Comparison of ENCODE assay signal across 8 cellular contexts in genomic region chr14:76919431-76919810, GRCh38.
DNase-seq lines count a peak whose midpoint lies in the region; ATAC-seq, FAIRE-seq and TF ChIP-seq lines count a peak whose summit lies in the region.

No MANE protein-coding gene starts in this region.

- 13% methylated on average over 5 of the region's 6 CpGs for WGBS in esophagus muscularis mucosa

- H4K20me1 ChIP-seq in BLaER1 = no peaks in the 10 kb centered on the region

- intact Hi-C loops in esophagus muscularis mucosa (cut with DNase I) = loop anchor here (2.0 to 5.0 kb wide), 2 partner anchors 108 to 125 kb away; partner anchors contain the start of gene IRF2BPL

- H3K9ac ChIP-seq in BLaER1 = peak overlapping the region; percentile 64; the same call in 1 of the 2 replicates

- H3K4me3 ChIP-seq in BLaER1 (peak overlapping the region; percentile 55; the same call in 1 of the 2 replicates), esophagus muscularis mucosa (peak overlapping the region; percentile 4 to 33 (median 14)), neutrophil (ENCODE audit: low read depth in 1 of 2, low read length in 1 of 2) (no peak overlapping the region)

- H3K4me1 ChIP-seq in BLaER1 = peaks cover 99% of the 10 kb centered on the region
- peaks cover 54 to 83% (median 58%) of the 10 kb centered on the region in 4 donors for H3K4me1 ChIP-seq in esophagus muscularis mucosa
- peaks cover 67 to 74% of the 10 kb centered on the region in 2 experiments for H3K4me1 ChIP-seq in neutrophil (ENCODE audit: control insufficient read depth in 1 of 2, insufficient read depth in 1 of 2, low read depth in 1 of 2, low read length in 1 of 2)

- H3K27ac ChIP-seq in BLaER1 = peak overlapping the region; percentile 74
- H3K27ac ChIP-seq in esophagus muscularis mucosa (replicated peaks in 1 of 4) = peak overlapping the region; percentile 90 to 96 (median 94)
- peak overlapping the region; percentile 92 for H3K27ac ChIP-seq in neutrophil

- FAIRE-seq in RCC 7860 (lab: Jason Lieb, UNC) = no peak

- ATAC-seq in HG02981 (IDR thresholded peaks at IDR 0.05; ENCODE audit: unreplicated experiment) (no peak), GM19455 (IDR thresholded peaks at IDR 0.05; ENCODE audit: unreplicated experiment) (no peak), HG03175 (IDR thresholded peaks at IDR 0.05; ENCODE audit: unreplicated experiment) (no peak)

- TF ChIP-seq CTCF in esophagus muscularis mucosa (IDR thresholded peaks at IDR 0.05) = no peak
- no peak for TF ChIP-seq CTCF in neutrophil (IDR thresholded peaks at IDR 0.05)

- peak; percentile 46 for DNase-seq in RCC 7860 (ENCODE audit: low spot score)
- DNase-seq in esophagus muscularis mucosa (ENCODE audit: extremely low spot score) = no peak
- DNase-seq in NCI-H2029 treated with DMSO at 0.1 percent for 48 hours (lab: John Stamatoyannopoulos, UW) = no peak

- H3K27me3 ChIP-seq in BLaER1 (no peaks in the 10 kb centered on the region), esophagus muscularis mucosa (no peaks in the 10 kb centered on the region), neutrophil (peaks cover 7% of the 10 kb centered on the region)

- H3K9me3 ChIP-seq in BLaER1 (no peaks in the 10 kb centered on the region), esophagus muscularis mucosa (no peaks in the 10 kb centered on the region), neutrophil (no peaks in the 10 kb centered on the region)

- no peak for TF ChIP-seq EP300 in esophagus muscularis mucosa (IDR thresholded peaks at IDR 0.05)

- H3K4me2 ChIP-seq in BLaER1 = peak overlapping the region; percentile 98

- H3K36me3 ChIP-seq in BLaER1 (no peaks in the 10 kb centered on the region), esophagus muscularis mucosa (no peaks in the 10 kb centered on the region), neutrophil (no peaks in the 10 kb centered on the region)

- TF ChIP-seq POLR2A in esophagus muscularis mucosa (IDR thresholded peaks at IDR 0.05; ENCODE audit: low read depth) = no peak

Comparison
In these comparisons a context has a peak if more than half of its experiments do, and no peak if none do; other contexts are left out.
1. H3K4me3 ChIP-seq: peak in BLaER1 (single experiment) and esophagus muscularis mucosa (4 of 4); none in neutrophil (0 of 2).
2. Peak in every context shown above with its lines, with median percentiles within 50 percentile points of each other: H3K27ac ChIP-seq.